34 cellular contexts compared by ENCODE assay signal in the genomic region with DNA sequence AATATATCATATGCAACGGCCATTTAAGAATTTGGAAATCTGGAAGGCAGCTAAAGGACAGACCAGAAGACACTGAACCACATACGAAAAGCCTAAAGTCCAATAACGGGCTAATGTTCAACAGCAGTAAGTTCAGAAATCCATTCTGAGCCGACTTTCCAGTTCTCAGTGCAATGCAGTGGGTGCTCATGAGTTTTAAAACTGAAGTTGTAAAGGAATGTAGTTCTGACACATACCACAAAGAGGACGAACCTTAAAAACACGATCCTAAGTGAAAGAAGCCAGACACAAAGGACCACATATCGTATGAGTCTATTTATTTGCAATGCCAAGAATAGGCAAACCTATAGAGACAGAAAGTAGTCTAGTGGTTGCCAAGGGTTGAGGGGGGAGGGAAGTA.
"Had no signal": no experiment of that assay in that cellular context is flagged by ENCODE, and none has a peak within 500 bp of the region (broad histone marks: within the 10 kb centered on the region; RNA-seq: fewer than 3 reads in every experiment).

No MANE protein-coding gene starts in this region.

- ATAC-seq: activated naive CD4-positive, alpha-beta T cell treated with anti-CD3 and anti-CD28 coated beads, Interleukin-2, amount 50 U/mL, for 72 hours; activated naive CD8-positive, alpha-beta T cell treated with anti-CD3 and anti-CD28 coated beads, Interleukin-2, amount 50 U/mL, for 24 hours; activated T-cell treated with anti-CD3 and anti-CD28 coated beads, Interleukin-2, amount 50 U/mL, for 4 hours; activated T-cell treated with anti-CD3 and anti-CD28 coated beads, Interleukin-2, amount 50 U/mL, for 72 hours; activated T-helper 17 cell treated with anti-CD3 and anti-CD28 coated beads, Interleukin-2, amount 50 U/mL, for 72 hours; body of pancreas had no signal

- DNase-seq: activated effector memory CD4-positive, alpha-beta T cell treated with anti-CD3 and anti-CD28 coated beads, Interleukin-2, amount 50 U/mL, for 16 hours; activated effector memory CD4-positive, alpha-beta T cell treated with Interleukin-2 at 50 U/mL for 16 hours; activated gamma-delta T cell; activated gamma-delta T cell treated with Interleukin-2 at 50 U/mL for 16 hours; activated naive CD4-positive, alpha-beta T cell; activated naive CD4-positive, alpha-beta T cell treated with anti-CD3 and anti-CD28 coated beads for 36 hours; activated naive CD4-positive, alpha-beta T cell treated with anti-CD3 and anti-CD28 coated beads, Interleukin-2, amount 10 ng/mL, durations not matched to agents 7 days and 5 days; activated naive CD4-positive, alpha-beta T cell treated with anti-CD3 and anti-CD28 coated beads, Interleukin-2, amount 50 U/mL, for 16 hours; activated naive CD4-positive, alpha-beta T cell treated with Interleukin-2 at 50 U/mL for 16 hours; activated naive CD8-positive, alpha-beta T cell treated with anti-CD3 and anti-CD28 coated beads for 36 hours; activated naive CD8-positive, alpha-beta T cell treated with anti-CD3 and anti-CD28 coated beads, Interleukin-2, amount 10 ng/mL, durations not matched to agents 7 days and 5 days; activated naive CD8-positive, alpha-beta T cell treated with anti-CD3 and anti-CD28 coated beads, Interleukin-2, amount 50 U/mL, for 24 hours; activated T-cell treated with anti-CD3 and anti-CD28 coated beads for 4 hours; activated T-cell treated with anti-CD3 and anti-CD28 coated beads, Interleukin-2, amount 50 U/mL, for 1 hour; activated T-cell treated with anti-CD3 and anti-CD28 coated beads, Interleukin-2, amount 50 U/mL, for 24 hours; activated T-cell treated with anti-CD3 and anti-CD28 coated beads, Interleukin-2, amount 50 U/mL, for 4 hours; activated T-cell treated with anti-CD3 and anti-CD28 coated beads, Interleukin-2, amount 50 U/mL, for 48 hours; activated T-cell treated with anti-CD3 and anti-CD28 coated beads, Interleukin-2, amount 50 U/mL, for 72 hours; adrenal gland; amniotic stem cell; amygdala; anterior cingulate cortex; aorta; body of pancreas; caudate nucleus; cerebellar nuclear complex had no signal

- H3K9me3 ChIP-seq: adrenal gland, ascending aorta, body of pancreas, breast epithelium had no signal

- H3K36me3 ChIP-seq: adrenal gland, ascending aorta, brain microvascular endothelial cell, breast epithelium, cardiac muscle cell had no signal

- FAIRE-seq: astrocyte, bronchial epithelial cell had no signal

- H3K4me3 ChIP-seq: adrenal gland, ascending aorta, body of pancreas, breast epithelium, cardiac muscle cell had no signal

- H3K27me3 ChIP-seq: adrenal gland, ascending aorta, body of pancreas, brain microvascular endothelial cell, breast epithelium, cardiac muscle cell had no signal

- H3K27ac ChIP-seq: adrenal gland, ascending aorta, body of pancreas, brain microvascular endothelial cell, breast epithelium, cardiac muscle cell had no signal

- H3K4me1 ChIP-seq: adrenal gland, ascending aorta, body of pancreas, breast epithelium had no signal
